In the genomic region with DNA sequence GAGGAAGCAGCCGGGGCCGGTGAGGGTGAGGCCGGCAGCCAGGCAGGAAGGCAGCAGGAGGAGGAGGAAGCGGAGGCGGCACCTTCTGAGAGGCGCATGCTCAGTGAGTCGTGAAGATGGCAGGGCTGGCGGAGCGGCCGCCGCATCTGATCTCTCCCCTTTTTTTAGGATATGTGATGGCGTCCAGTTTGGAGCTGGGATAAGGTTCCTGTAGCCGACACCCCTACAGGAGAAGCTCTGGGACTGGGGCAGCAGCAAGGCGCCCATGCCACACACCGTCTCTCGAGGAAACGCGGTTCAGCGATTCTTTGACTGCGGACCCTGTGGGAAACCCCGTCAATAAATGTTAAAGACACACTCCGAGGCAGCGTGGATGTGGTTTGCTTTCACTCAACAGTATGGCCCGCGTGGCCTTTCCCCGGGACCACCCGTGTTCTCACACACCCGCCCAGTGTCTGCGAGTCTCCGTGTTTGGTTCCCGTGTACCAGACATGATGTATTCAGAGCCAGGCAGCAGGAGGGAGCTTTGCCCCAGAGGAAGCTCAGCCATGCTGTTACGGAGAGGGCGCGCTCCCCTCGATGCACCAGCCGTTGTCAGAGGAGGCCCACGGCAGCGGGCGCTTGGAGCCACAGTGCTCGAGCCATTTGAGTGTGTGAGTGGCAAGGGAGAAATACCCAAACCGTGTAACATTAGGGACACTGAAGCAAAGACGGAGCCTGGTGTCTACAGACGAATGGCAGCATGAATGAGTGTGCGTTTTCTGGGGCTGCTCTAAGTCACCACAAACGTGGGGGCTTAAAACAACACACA, we compare ENCODE assay signal across 8 cellular contexts. TPM values are rescaled to one million over a fixed set of nuclear protein-coding genes. Genes with fewer than 3 reads are reported as not detected.
DNase-seq lines count a peak whose midpoint lies in the region; ATAC-seq and TF ChIP-seq lines count a peak whose summit lies in the region.

No MANE protein-coding gene starts in this region.

- 65 to 72% methylated on average over 40 to 45 of the region's 45 CpGs for WGBS in testis, 2 donors

- DNase-seq in T-helper 1 cell = peak in 4 of 5 donors; percentile 46 to 68 (median 54)
- DNase-seq in activated naive CD8-positive, alpha-beta T cell treated with anti-CD3 and anti-CD28 coated beads, Interleukin-2, amount 50 U/mL, for 16 hours (ENCODE audit: low read depth, low spot score) = peak; percentile 32
- peak; percentile 71 for DNase-seq in testis
- DNase-seq in vagina (ENCODE audit: extremely low spot score in 2 of 2) = no peak
- no peak for DNase-seq in NCI-H82 (lab: John Stamatoyannopoulos, UW)

- peaks cover 11 to 13% of the 10 kb centered on the region in 2 experiments for H3K4me1 ChIP-seq in neutrophil (ENCODE audit: control insufficient read depth in 1 of 2, insufficient read depth in 1 of 2, low read depth in 1 of 2, low read length in 1 of 2)
- peaks cover 6% of the 10 kb centered on the region for H3K4me1 ChIP-seq in testis
- H3K4me1 ChIP-seq in vagina = no peaks in the 10 kb centered on the region

- H3K27me3 ChIP-seq in neutrophil (no peaks in the 10 kb centered on the region), testis (no peaks in the 10 kb centered on the region), vagina (no peaks in the 10 kb centered on the region)

- H3K4me3 ChIP-seq in neutrophil (ENCODE audit: low read depth in 1 of 2, low read length in 1 of 2) = peak overlapping the region; percentile 48 to 50
- peak overlapping the region; percentile 33 to 53 for H3K4me3 ChIP-seq in testis
- H3K4me3 ChIP-seq in vagina = peak overlapping the region in 1 of 2 donors; percentile 10

- peaks cover 24% of the 10 kb centered on the region for H3K36me3 ChIP-seq in neutrophil
- H3K36me3 ChIP-seq in testis (ENCODE audit: low read depth, missing control alignments) = no peaks in the 10 kb centered on the region
- H3K36me3 ChIP-seq in vagina = peaks cover 0 to 42% of the 10 kb centered on the region in 2 donors

- peak; percentile 61 for TF ChIP-seq POLR2A in GM18505 (IDR thresholded peaks at IDR 0.05; ENCODE audit: borderline replicate concordance, extremely low read depth, insufficient read depth, insufficient read length)
- TF ChIP-seq POLR2A in testis (IDR thresholded peaks at IDR 0.05) = no peak
- TF ChIP-seq POLR2A in vagina (IDR thresholded peaks at IDR 0.05) = no peak

- no peak for ATAC-seq in GM18505 (IDR thresholded peaks at IDR 0.05; ENCODE audit: unreplicated experiment)
- ATAC-seq in GM21576 (IDR thresholded peaks at IDR 0.05; ENCODE audit: unreplicated experiment) = no peak

- TF ChIP-seq CTCF in neutrophil (IDR thresholded peaks at IDR 0.05) = no peak
- TF ChIP-seq CTCF in testis (IDR thresholded peaks at IDR 0.05) = no peak
- TF ChIP-seq CTCF in vagina (IDR thresholded peaks at IDR 0.05) = no peak

- peak overlapping the region; percentile 70 for H3K27ac ChIP-seq in neutrophil
- no peak overlapping the region for H3K27ac ChIP-seq in testis
- H3K27ac ChIP-seq in vagina = no peak overlapping the region

- intact Hi-C loops in testis (cut with DNase I; ENCODE audit: low total_unique reads) = loop anchor here (5.0 kb wide), 1 partner anchor 86 kb away; no protein-coding TSS in a partner anchor
- intact Hi-C loops in vagina (cut with DNase I) = no loop called here

- H3K9me3 ChIP-seq in neutrophil (no peaks in the 10 kb centered on the region), testis (no peaks in the 10 kb centered on the region), vagina (no peaks in the 10 kb centered on the region)

RNA-seq across cellular contexts. Expression of a gene that starts 27.7 kb away (rescaled TPM):
- total RNA-seq in testis (10 to 100 TPM; 11.6 to 23.7 TPM), vagina (11.3 TPM)
- 27.5 TPM for polyA plus RNA-seq in testis (ENCODE audit: insufficient read depth, low read depth, low replicate concordance)

RNA-seq across cellular contexts. Expression of a gene that starts 41.1 kb away (rescaled TPM):
- 10 to 100 TPM; 41.5 to 50.3 TPM for total RNA-seq in testis
- 71.1 TPM for polyA plus RNA-seq in testis (ENCODE audit: insufficient read depth, low read depth, low replicate concordance)
- 22.3 TPM for total RNA-seq in vagina

Comparison
In these comparisons a context has a peak if more than half of its experiments do, and no peak if none do; other contexts are left out.
1. DNase-seq: peak in T-helper 1 cell (4 of 5), activated naive CD8-positive, alpha-beta T cell treated with anti-CD3 and anti-CD28 coated beads, Interleukin-2, amount 50 U/mL, for 16 hours (single experiment) and testis (single experiment); none in vagina (0 of 2) and NCI-H82 (single experiment).